8 cellular contexts compared by ENCODE assay signal in genomic region chr18:50306944-50307343, GRCh38. TPM values are rescaled to one million over a fixed set of nuclear protein-coding genes. Genes with fewer than 3 reads are reported as not detected.
DNase-seq lines count a peak whose midpoint lies in the region; ATAC-seq and TF ChIP-seq lines count a peak whose summit lies in the region.

No MANE protein-coding gene starts in this region.

- peak overlapping the region; percentile 92 for H3K4me3 Mint-ChIP-seq in T-helper 17 cell

- H3K4me3 ChIP-seq in SK-N-SH (ENCODE audit: low read depth in 2 of 2, low read length in 1 of 2) (peak overlapping the region; percentile 59 to 60; a peak in 3 of 4 replicates), heart left ventricle (peak overlapping the region in 8 of 12 donors; percentile 41 to 61 (median 54)), spleen (peak overlapping the region in 7 of 8 donors; percentile 31 to 70 (median 45))

- WGBS in SK-N-SH (ENCODE audit: low lambda C conversion rate), result 76% methylated on average over 8 of the region's 8 CpGs
- 39 to 46% (median 41%) methylated on average over 5 to 8 of the region's 8 CpGs for WGBS in heart left ventricle, 4 donors
- WGBS in spleen, 5 donors, result 74 to 85% (median 83%) methylated on average over 8 of the region's 8 CpGs

- H3K4me1 Mint-ChIP-seq in T-helper 17 cell, result peaks cover 7% of the 10 kb centered on the region

- H4K20me1 ChIP-seq in SK-N-SH (ENCODE audit: insufficient read depth), result no peaks in the 10 kb centered on the region

- peak overlapping the region; percentile 70 for H3K4me2 ChIP-seq in SK-N-SH

- no peak overlapping the region for H3K27ac ChIP-seq in SK-N-SH (ENCODE audit: low read depth in 2 of 2, low read length in 1 of 2)
- H3K27ac ChIP-seq in heart left ventricle, result no peak overlapping the region
- peak overlapping the region in 3 of 8 donors; percentile 73 to 76 (median 74) for H3K27ac ChIP-seq in spleen

- no peaks in the 10 kb centered on the region for H3K9me2 ChIP-seq in SK-N-SH

- intact Hi-C loops in heart left ventricle (cut with DNase I) (no loop called here), spleen (cut with DNase I; ENCODE audit: low total_unique reads) (no loop called here)

- H3K36me3 Mint-ChIP-seq in T-helper 17 cell (ENCODE audit: low read depth), result no peaks in the 10 kb centered on the region

- CTCF ChIA-PET in SK-N-SH (lab: Yijun Ruan, JAX), result interaction anchor here (2.0 kb wide), 1 partner anchor 50 kb away, joined by 7 read pairs; no protein-coding TSS in a partner anchor

- no peaks in the 10 kb centered on the region for H3K79me2 ChIP-seq in SK-N-SH (ENCODE audit: insufficient read depth)

- no peak for ATAC-seq in SK-N-SH treated with all-trans-retinoic acid at 6 μM for 48 hours
- ATAC-seq in T-helper 17 cell, result no peak
- no peak for ATAC-seq in heart left ventricle

- no peaks in the 10 kb centered on the region for H3F3A ChIP-seq in SK-N-SH (replicated peaks; ENCODE audit: insufficient read depth)

- peaks cover 11% of the 10 kb centered on the region; the same call in 1 of the 2 replicates for H3K27me3 ChIP-seq in SK-N-SH (ENCODE audit: insufficient read depth)
- H3K27me3 ChIP-seq in heart left ventricle, result peaks cover 0 to 28% (median 0%) of the 10 kb centered on the region in 9 donors
- H3K27me3 ChIP-seq in spleen (replicated peaks in 1 of 7), result peaks cover 0 to 21% (median 0%) of the 10 kb centered on the region in 7 donors

- no peaks in the 10 kb centered on the region for H3K36me3 ChIP-seq in SK-N-SH (replicated peaks in 1 of 2; ENCODE audit: control insufficient read depth in 1 of 2, insufficient read depth in 2 of 2, low read length in 1 of 2)
- H3K36me3 ChIP-seq in heart left ventricle, result no peaks in the 10 kb centered on the region
- no peaks in the 10 kb centered on the region for H3K36me3 ChIP-seq in spleen

- H3K27ac Mint-ChIP-seq in T-helper 17 cell, result no peak overlapping the region

- H3K9ac ChIP-seq in SK-N-SH, result no peak overlapping the region

- TF ChIP-seq RAD21 in SK-N-SH (IDR thresholded peaks at IDR 0.05; ENCODE audit: low read length), result no peak

- H3K27me3 Mint-ChIP-seq in T-helper 17 cell, result peaks cover 39% of the 10 kb centered on the region

- peak overlapping the region; percentile 80 for H2AFZ ChIP-seq in SK-N-SH (ENCODE audit: low read depth)

- TF ChIP-seq POLR2A in heart left ventricle (IDR thresholded peaks at IDR 0.05) (no peak), spleen (IDR thresholded peaks at IDR 0.05) (no peak)

- DNase-seq in SK-N-SH (no peak), T-helper 17 cell (no peak), heart left ventricle (no peak), spleen (no peak), T1000 (lab: John Stamatoyannopoulos, UW) (no peak), RKO (ENCODE audit: low spot score) (no peak)
- no peak for DNase-seq in stimulated activated CD4-positive, alpha-beta T cell treated with anti-CD3 and anti-CD28 coated beads, Interleukin-4, amount 100 ng/mL, for 24 hours

- POLR2A ChIA-PET in SK-N-SH (lab: Yijun Ruan, JAX), result no interaction called here

- TF ChIP-seq CTCF in SK-N-SH (IDR thresholded peaks at IDR 0.05) (no peak), heart left ventricle (IDR thresholded peaks at IDR 0.05) (no peak), spleen (IDR thresholded peaks at IDR 0.05 in 8 of 11, conservative IDR thresholded peaks at IDR 0.05 in 3 of 11) (no peak)

- H3K4me1 ChIP-seq in SK-N-SH (ENCODE audit: control insufficient read depth in 1 of 2, insufficient read depth in 2 of 2, low read depth in 1 of 2, low read length in 1 of 2) (peaks cover 0 to 8% of the 10 kb centered on the region in 2 experiments; a peak in 1 of 4 replicates), heart left ventricle (peaks cover 0 to 18% (median 8%) of the 10 kb centered on the region in 12 donors), spleen (peaks cover 3 to 30% (median 16%) of the 10 kb centered on the region in 6 donors)

- TF ChIP-seq EP300 in SK-N-SH (IDR thresholded peaks at IDR 0.05; ENCODE audit: borderline replicate concordance in 1 of 2, low read depth in 1 of 2, low read length in 1 of 2), result no peak

- H3K9me3 ChIP-seq in SK-N-SH (0 out of 2 replicates have a peak, but pooled peaks cover 4% of the 10 kb centered on the region), T-helper 17 cell (ENCODE audit: control insufficient read depth, low read length, poor library complexity, severe bottlenecking) (no peaks in the 10 kb centered on the region), heart left ventricle (peaks cover 0 to 6% (median 0%) of the 10 kb centered on the region in 12 donors), spleen (peaks cover 0 to 11% (median 4%) of the 10 kb centered on the region in 8 donors)

TF ChIP-seq in SK-N-SH, 30 proteins besides CTCF, POLR2A, EP300 and RAD21 (continues in another document):
- no peak for TF ChIP-seq PBX3 (IDR thresholded peaks at IDR 0.05)
- TF ChIP-seq GABPA (IDR thresholded peaks at IDR 0.05; ENCODE audit: low read depth), result no peak

TF ChIP-seq in SK-N-SH treated with all-trans-retinoic acid at 6 μM for 48 hours, 23 proteins besides CTCF, POLR2A, EP300 and RAD21:
- no peak for TF ChIP-seq TSHZ2 (CRISPR knock-in tag; IDR thresholded peaks at IDR 0.05)

RNA-seq across cellular contexts. Expression of gene CXXC1, which starts 19.5 kb away (rescaled TPM):
- polyA plus RNA-seq in SK-N-SH (2012; rRNA removed) (119 and 128 TPM in 2 replicates), heart left ventricle (10 to 100 TPM; 36.2 to 39.5 TPM), spleen (100 to 1,000 TPM in 2 of 3 donors, 10 to 100 TPM in 1; 53.6 to 108 (median 102) TPM)
- 30.4 and 49.9 TPM in 2 replicates for polyA plus RNA-seq in SK-N-SH (2012; cell fraction: cytosol; rRNA removed)
- 537 and 601 TPM in 2 replicates for polyA plus RNA-seq in SK-N-SH (2012; cell fraction: nucleus; rRNA removed)
- total RNA-seq in T-helper 17 cell (100 to 1,000 TPM; 118 to 129 TPM), heart left ventricle (10 to 100 TPM; 18.3 to 36.7 (median 33.2) TPM), spleen (100 to 1,000 TPM in 4 of 7 donors, 10 to 100 TPM in 3; 92.9 to 129 (median 102) TPM)

RNA-seq across cellular contexts. Expression of gene MBD1, which starts 25.6 kb away (rescaled TPM):
- polyA plus RNA-seq in SK-N-SH (2012; rRNA removed) (70.6 and 72.3 TPM in 2 replicates), heart left ventricle (10 to 100 TPM; 22.4 to 70.7 TPM), spleen (10 to 100 TPM; 22.2 to 41.5 (median 25.7) TPM)
- 28.8 and 38.1 TPM in 2 replicates for polyA plus RNA-seq in SK-N-SH (2012; cell fraction: cytosol; rRNA removed)
- polyA plus RNA-seq in SK-N-SH (2012; cell fraction: nucleus; rRNA removed), result 297 and 314 TPM in 2 replicates
- total RNA-seq in T-helper 17 cell (10 to 100 TPM; 88.9 to 89.1 TPM), heart left ventricle (10 to 100 TPM; 43.9 to 87.7 (median 51.4) TPM), spleen (100 to 1,000 TPM in 1 of 7 donors, 10 to 100 TPM in 6; 83.0 to 137 (median 89.1) TPM)

RNA-seq across cellular contexts. Expression of gene CFAP53, which starts 40.6 kb away (rescaled TPM):
- polyA plus RNA-seq in SK-N-SH (2012; rRNA removed) (1.6 TPM in 2 replicates), heart left ventricle (under 1 TPM; 0.10 to 0.15 TPM), spleen (under 1 TPM; 0.13 to 0.56 (median 0.48) TPM)
- polyA plus RNA-seq in SK-N-SH (2012; cell fraction: cytosol; rRNA removed), result 1.6 and 2.1 TPM in 2 replicates
- 0.94 and 1.2 TPM in 2 replicates for polyA plus RNA-seq in SK-N-SH (2012; cell fraction: nucleus; rRNA removed)
- total RNA-seq in T-helper 17 cell (under 1 TPM; 0.42 to 0.70 TPM), heart left ventricle (under 1 TPM in 3 of 9 donors, not detected in 6; 0.14 to 0.62 (median 0.16) TPM), spleen (under 1 TPM in 5 of 7 donors, not detected in 2; 0.25 to 0.85 (median 0.44) TPM)
